10 cellular contexts compared by ENCODE assay signal in genomic region chr4:11487876-11488545, GRCh38. TPM values are rescaled to one million over a fixed set of nuclear protein-coding genes. Genes with fewer than 3 reads are reported as not detected.
DNase-seq lines count a peak whose midpoint lies in the region; ATAC-seq, FAIRE-seq and TF ChIP-seq lines count a peak whose summit lies in the region.
"Had no signal": no experiment of that assay in that cellular context is flagged by ENCODE, and none has a peak within 500 bp of the region (broad histone marks: within the 10 kb centered on the region; RNA-seq: fewer than 3 reads in every experiment).

No MANE protein-coding gene starts in this region.

- H2AK5ac ChIP-seq in H1 (ENCODE audit: low read depth, low read length) = no peak overlapping the region

- no peaks in the 10 kb centered on the region for H3K9me3 Mint-ChIP-seq in activated CD4-positive, alpha-beta T cell treated with anti-CD3 and anti-CD28 coated beads for 36 hours (ENCODE audit: low read depth)

- no peak overlapping the region for H3K27ac ChIP-seq in H1 (ENCODE audit: low read depth, low read length)
- H3K27ac ChIP-seq: cardiac muscle cell had no signal

- no peak overlapping the region for H2AFZ ChIP-seq in H1 (ENCODE audit: low read length)

- H3K4me1 ChIP-seq in H1 (replicated peaks in 1 of 4; ENCODE audit: control insufficient read depth in 3 of 4, insufficient read depth in 4 of 4, low read length in 3 of 4) = no peaks in the 10 kb centered on the region

- POLR2A ChIA-PET in activated CD4-positive, alpha-beta T cell treated with anti-CD3 and anti-CD28 coated beads for 36 hours (lab: Charles Lee) = no interaction called here
- POLR2A ChIA-PET in H1 (lab: Charles Lee; ENCODE audit: partially characterized antibody) = no interaction called here

- H2BK12ac ChIP-seq in H1 (ENCODE audit: low read depth, low read length) = no peak overlapping the region

- no peak for DNase-seq in activated CD4-positive, alpha-beta T cell treated with anti-CD3 and anti-CD28 coated beads for 36 hours
- DNase-seq in activated CD4-positive, alpha-beta T cell treated with anti-CD3 and anti-CD28 coated beads for 48 hours = no peak
- peak; percentile 1 for DNase-seq in NCI-H2227 treated with DMSO at 0.1 percent for 48 hours (lab: John Stamatoyannopoulos, UW)
- DNase-seq in H1 (ENCODE audit: low read depth in 1 of 2, low spot score in 2 of 2) = no peak
- no peak for DNase-seq in sciatic nerve (ENCODE audit: low spot score)
- DNase-seq in activated gamma-delta T cell (lab: John Stamatoyannopoulos, UW) = no peak
- DNase-seq in NCI-H526 (lab: John Stamatoyannopoulos, UW) = no peak
- DNase-seq: NCI-H345 had no signal

- H3K18ac ChIP-seq in H1 (ENCODE audit: extremely low read depth, low read length) = no peak overlapping the region

- no peak for TF ChIP-seq EP300 in H1 (IDR thresholded peaks at IDR 0.05; ENCODE audit: borderline replicate concordance in 1 of 2, low read depth in 2 of 2, low read length in 2 of 2)

- H4K8ac ChIP-seq in H1 (ENCODE audit: extremely low read depth, insufficient read depth, low read length) = no peak overlapping the region

- intact Hi-C loops in activated CD4-positive, alpha-beta T cell treated with anti-CD3 and anti-CD28 coated beads for 36 hours (cut with DNase I, micrococcal nuclease) = loop anchor here (2.0 to 10.0 kb wide), 4 partner anchors 17 to 1033 kb away; partner anchors contain the start of gene ZNF518B (in 1 of the 2)
- intact Hi-C loops in sciatic nerve (cut with DNase I) = no loop called here

- no peaks in the 10 kb centered on the region for H3K36me3 Mint-ChIP-seq in activated CD4-positive, alpha-beta T cell treated with anti-CD3 and anti-CD28 coated beads for 36 hours (ENCODE audit: low read depth)

- no peak overlapping the region for H2BK120ac ChIP-seq in H1 (replicated peaks; ENCODE audit: low read depth, low read length)

- no peaks in the 10 kb centered on the region for H3K36me3 ChIP-seq in H1 (ENCODE audit: control insufficient read depth in 2 of 4, insufficient read depth in 4 of 4, low read length in 3 of 4)
- H3K36me3 ChIP-seq: cardiac muscle cell had no signal

- no peak overlapping the region for H3K14ac ChIP-seq in H1 (ENCODE audit: insufficient read length)

- H3K56ac ChIP-seq in H1 (replicated peaks; ENCODE audit: insufficient read length, low read depth, low read length) = no peak overlapping the region

- no peaks in the 10 kb centered on the region for H3K79me1 ChIP-seq in H1 (ENCODE audit: low read depth, low read length)

- no peak for TF ChIP-seq CTCF in H1 (IDR thresholded peaks at IDR 0.05; ENCODE audit: control extremely low read depth in 1 of 3, insufficient read depth in 1 of 3, low read depth in 1 of 3, low read length in 3 of 3)

- no peak overlapping the region for H2BK5ac ChIP-seq in H1 (ENCODE audit: low read depth, low read length)

- TF ChIP-seq RAD21 in H1 (IDR thresholded peaks at IDR 0.05 in 1 of 2, conservative IDR thresholded peaks at IDR 0.05 in 1 of 2; ENCODE audit: low read depth in 2 of 2, low read length in 2 of 2) = no peak

- no peak overlapping the region for H2BK20ac ChIP-seq in H1 (ENCODE audit: low read length)

- H3K4me3 Mint-ChIP-seq in activated CD4-positive, alpha-beta T cell treated with anti-CD3 and anti-CD28 coated beads for 36 hours = no peak overlapping the region

- no peaks in the 10 kb centered on the region for H3K9me3 ChIP-seq in H1 (ENCODE audit: insufficient read depth in 2 of 2, low read depth in 1 of 2, low read length in 1 of 2)

- no peaks in the 10 kb centered on the region for H3K79me2 ChIP-seq in H1 (ENCODE audit: control insufficient read depth in 1 of 2, insufficient read depth in 2 of 2, low read length in 2 of 2)

- no peak for FAIRE-seq in H1 (lab: Jason Lieb, UNC)

- no peaks in the 10 kb centered on the region for H3K27me3 ChIP-seq in H1 (replicated peaks in 1 of 4; ENCODE audit: control insufficient read depth in 3 of 4, extremely low read depth in 1 of 4, insufficient read depth in 3 of 4, low read length in 3 of 4)
- H3K27me3 ChIP-seq: cardiac muscle cell had no signal

- H3K27ac Mint-ChIP-seq in activated CD4-positive, alpha-beta T cell treated with anti-CD3 and anti-CD28 coated beads for 36 hours = peak overlapping the region; percentile 66

- no peaks in the 10 kb centered on the region for H4K20me1 ChIP-seq in H1 (replicated peaks in 1 of 2; ENCODE audit: control insufficient read depth in 1 of 2, insufficient read depth in 2 of 2, low read length in 2 of 2)

- H3K4me2 ChIP-seq in H1 (ENCODE audit: insufficient read depth in 1 of 2, low read depth in 2 of 2, low read length in 2 of 2) = no peak overlapping the region

- peaks cover 39% of the 10 kb centered on the region for H3K4me1 Mint-ChIP-seq in activated CD4-positive, alpha-beta T cell treated with anti-CD3 and anti-CD28 coated beads for 36 hours

- peak; percentile 33 for ATAC-seq in activated CD4-positive, alpha-beta T cell treated with anti-CD3 and anti-CD28 coated beads for 36 hours
- ATAC-seq in sciatic nerve (peak; percentile 74), GM21447 (IDR thresholded peaks at IDR 0.05; ENCODE audit: unreplicated experiment) (no peak)

- no peaks in the 10 kb centered on the region for H3K27me3 Mint-ChIP-seq in activated CD4-positive, alpha-beta T cell treated with anti-CD3 and anti-CD28 coated beads for 36 hours

- no peak overlapping the region for H2BK15ac ChIP-seq in H1 (ENCODE audit: low read length)

- TF ChIP-seq POLR2A in H1 (IDR thresholded peaks at IDR 0.05; ENCODE audit: control extremely low read depth in 1 of 2, low read depth in 2 of 2, low read length in 2 of 2) = no peak

- no peak overlapping the region for H4K5ac ChIP-seq in H1 (ENCODE audit: insufficient read length, low read depth, low read length)

- H3K23me2 ChIP-seq in H1 (ENCODE audit: low read depth, low read length) = no peaks in the 10 kb centered on the region

- 90% methylated on average over 3 of the region's 3 CpGs; no CpG with 5 or more reads in 1 of the 2 experiments for WGBS in H1 (ENCODE audit: extremely low coverage in 1 of 2, insufficient coverage in 1 of 2, insufficient read length in 1 of 2, insufficient replicate concordance in 2 of 2, low coverage in 1 of 2, low lambda C conversion rate in 2 of 2, missing lambda C conversion rate in 1 of 2), 2 experiments

- no peak overlapping the region for H3K9ac ChIP-seq in H1 (replicated peaks in 1 of 4; ENCODE audit: extremely low read depth in 1 of 4, low read depth in 3 of 4, low read length in 3 of 4)

- CTCF ChIA-PET in activated CD4-positive, alpha-beta T cell treated with anti-CD3 and anti-CD28 coated beads for 36 hours (lab: Charles Lee) = interaction anchor here (0.8 to 1.5 kb wide), 2 partner anchors 18 to 595 kb away, joined by 3 read pairs; no protein-coding TSS in a partner anchor
- CTCF ChIA-PET in H1 (lab: Charles Lee; ENCODE audit: partially characterized antibody) = interaction anchor here (0.9 to 1.9 kb wide), 2 partner anchors 21 to 40 kb away, joined by 3 to 5 read pairs; no protein-coding TSS in a partner anchor

- no peak overlapping the region for H3K4me3 ChIP-seq in H1 (ENCODE audit: extremely low read depth in 1 of 4, insufficient read depth in 2 of 4, low read depth in 3 of 4, low read length in 4 of 4)
- H3K4me3 ChIP-seq: cardiac muscle cell had no signal

- H4K91ac ChIP-seq in H1 (replicated peaks; ENCODE audit: insufficient read length, low read length) = no peak overlapping the region

- H3K4ac ChIP-seq in H1 (replicated peaks; ENCODE audit: insufficient read length, low read depth, low read length) = no peak overlapping the region

- no peak overlapping the region for H3K23ac ChIP-seq in H1 (ENCODE audit: insufficient read length)

TF ChIP-seq in H1, 55 proteins besides CTCF, POLR2A, EP300 and RAD21:
- no peak for TF ChIP-seq JUND (IDR thresholded peaks at IDR 0.05; ENCODE audit: low read length)
- peak; percentile 31; the same call in 1 of the 2 replicates for TF ChIP-seq CEBPB (IDR thresholded peaks at IDR 0.05; ENCODE audit: low read depth, low read length)
TF ChIP-seq in H1: peak in this region for 1.

RNA-seq across cellular contexts. Expression of gene HS3ST1, which starts 59.3 kb away (rescaled TPM):
- total RNA-seq in activated CD4-positive, alpha-beta T cell treated with anti-CD3 and anti-CD28 coated beads for 36 hours = not detected
- total RNA-seq in H1 (2021; fragmentation: NEBNext Ultra II Directional; extraction: Animal tissue kit (Norgen Biotek cat#: 25700)) = 1.5 and 1.7 TPM in 2 replicates
- polyA plus RNA-seq in H1 (2011; rRNA removed) = 0.50 and 1.0 TPM in 2 replicates
- 0.56 TPM for polyA plus RNA-seq in H1 (2011; cell fraction: cytosol; rRNA removed)
- polyA plus RNA-seq in H1 (2011; cell fraction: nucleus; rRNA removed) = 0.68 TPM
- 0.25 to 0.82 TPM (median 0.52 TPM) in 4 replicates for polyA plus RNA-seq in H1 (2012, experiment 1 of 2)
- 0.34 TPM for polyA plus RNA-seq in H1 (2012, experiment 2 of 2)
- polyA plus RNA-seq in H1 (2013, experiment 1 of 2) = 0.71 TPM
- 0.59 TPM for polyA plus RNA-seq in H1 (2013, experiment 2 of 2)
- polyA minus RNA-seq in H1 (2011; rRNA and poly(A)+ RNA removed) = 0.34 and 0.57 TPM in 2 replicates
- 2.7 TPM for polyA minus RNA-seq in H1 (2011; cell fraction: cytosol; rRNA and poly(A)+ RNA removed)
- polyA minus RNA-seq in H1 (2011; cell fraction: nucleus; rRNA and poly(A)+ RNA removed) = 0.50 TPM
- 3.2 TPM for total RNA-seq in sciatic nerve
